ENCODE assay signal across 9 cellular contexts in genomic region chr18:58991127-58991798, GRCh38.
A peak's percentile ranks its signal among the peaks of the same experiment; 100 is the strongest.
DNase-seq lines count a peak whose midpoint lies in the region; ATAC-seq and TF ChIP-seq lines count a peak whose summit lies in the region.
"Had no signal": no experiment of that assay in that cellular context is flagged by ENCODE, and none has a peak within 500 bp of the region (broad histone marks: within the 10 kb centered on the region; RNA-seq: fewer than 3 reads in every experiment).

No MANE protein-coding gene starts in this region.

- H3K27me3 Mint-ChIP-seq in mesothelial cell of epicardium (ENCODE audit: low read depth), result no peaks in the 10 kb centered on the region

- H3K9me3 ChIP-seq in A673 (ENCODE audit: low read depth, low read length, poor library complexity, severe bottlenecking), result no peaks in the 10 kb centered on the region
- H3K9me3 ChIP-seq: Peyer's patch had no signal

- no TSS peak for BruUV-seq in A673 (replicated peaks; lab: Mats Ljungman, UMichigan)

- no peaks in the 10 kb centered on the region for H3K27me3 ChIP-seq in A673 (replicated peaks; ENCODE audit: insufficient read depth, low read depth, low read length, poor library complexity)
- H3K27me3 ChIP-seq: Peyer's patch had no signal

- no peak overlapping the region for H3K4me3 Mint-ChIP-seq in mesothelial cell of epicardium

- peaks cover 3% of the 10 kb centered on the region for H3K4me1 Mint-ChIP-seq in mesothelial cell of epicardium

- no peak overlapping the region for H3K27ac Mint-ChIP-seq in mesothelial cell of epicardium

- intact Hi-C loops in A673 (cut with micrococcal nuclease; ENCODE audit: unreplicated experiment), result no loop called here

- peak overlapping the region; percentile 46 for H3K27ac ChIP-seq in A673 (ENCODE audit: low read depth, low read length, poor library complexity, severe bottlenecking)

- H3K4me3 ChIP-seq in A673 (ENCODE audit: low read depth, low read length, poor library complexity, severe bottlenecking) (no peak overlapping the region), fibroblast of mammary gland (ENCODE audit: control insufficient read depth, low read depth, low read length) (no peak overlapping the region)
- H3K4me3 ChIP-seq: Peyer's patch had no signal

- peaks cover 16% of the 10 kb centered on the region for H3K36me3 Mint-ChIP-seq in mesothelial cell of epicardium

- H3K36me3 ChIP-seq in A673 (ENCODE audit: insufficient read depth, low read length, poor library complexity, severe bottlenecking), result peaks cover 7% of the 10 kb centered on the region
- H3K36me3 ChIP-seq: Peyer's patch had no signal

- CTCF ChIA-PET in A673 (lab: Charles Lee), result no interaction called here

- H3K4me1 ChIP-seq in A673 (ENCODE audit: insufficient read depth, low read length, poor library complexity, severe bottlenecking), result peaks cover 42% of the 10 kb centered on the region

- TF ChIP-seq CTCF in A673 (conservative IDR thresholded peaks at IDR 0.05; ENCODE audit: low read depth, low read length), result no peak
- no peak for TF ChIP-seq CTCF in fibroblast of mammary gland (conservative IDR thresholded peaks at IDR 0.05; ENCODE audit: control insufficient read depth, insufficient read depth, low read depth, low read length)
- TF ChIP-seq CTCF in mesothelial cell of epicardium (IDR thresholded peaks at IDR 0.05; ENCODE audit: unreplicated experiment), result no peak

- ATAC-seq in GM19452 (IDR thresholded peaks at IDR 0.05; ENCODE audit: unreplicated experiment) (peak; percentile 88), HG03457 (IDR thresholded peaks at IDR 0.05; ENCODE audit: unreplicated experiment) (peak; percentile 78)

- POLR2A ChIA-PET in A673 (lab: Charles Lee; ENCODE audit: low non-redundant PET), result no interaction called here

- no peak for DNase-seq in A673 (ENCODE audit: low spot score)
- peak; percentile 59 for DNase-seq in fibroblast of mammary gland (ENCODE audit: low read depth)
- DNase-seq in stimulated activated CD4-positive, alpha-beta T cell treated with anti-CD3 and anti-CD28 coated beads, Interleukin-1b, Interleukin-23, amount 100 ng/mL, for 48 hours, result no peak
- no peak for DNase-seq in mesothelial cell of epicardium (ENCODE audit: low spot score in 2 of 2, unreplicated experiment in 2 of 2)
- DNase-seq in AG08396 (ENCODE audit: low spot score), result no peak
- DNase-seq in GDM1 (lab: John Stamatoyannopoulos, UW), result no peak
- DNase-seq: Peyer's patch had no signal

- H3K9me3 Mint-ChIP-seq in mesothelial cell of epicardium, result peaks cover 23% of the 10 kb centered on the region
